Comparison of ENCODE assay signal across 1 cellular context in the genomic region with DNA sequence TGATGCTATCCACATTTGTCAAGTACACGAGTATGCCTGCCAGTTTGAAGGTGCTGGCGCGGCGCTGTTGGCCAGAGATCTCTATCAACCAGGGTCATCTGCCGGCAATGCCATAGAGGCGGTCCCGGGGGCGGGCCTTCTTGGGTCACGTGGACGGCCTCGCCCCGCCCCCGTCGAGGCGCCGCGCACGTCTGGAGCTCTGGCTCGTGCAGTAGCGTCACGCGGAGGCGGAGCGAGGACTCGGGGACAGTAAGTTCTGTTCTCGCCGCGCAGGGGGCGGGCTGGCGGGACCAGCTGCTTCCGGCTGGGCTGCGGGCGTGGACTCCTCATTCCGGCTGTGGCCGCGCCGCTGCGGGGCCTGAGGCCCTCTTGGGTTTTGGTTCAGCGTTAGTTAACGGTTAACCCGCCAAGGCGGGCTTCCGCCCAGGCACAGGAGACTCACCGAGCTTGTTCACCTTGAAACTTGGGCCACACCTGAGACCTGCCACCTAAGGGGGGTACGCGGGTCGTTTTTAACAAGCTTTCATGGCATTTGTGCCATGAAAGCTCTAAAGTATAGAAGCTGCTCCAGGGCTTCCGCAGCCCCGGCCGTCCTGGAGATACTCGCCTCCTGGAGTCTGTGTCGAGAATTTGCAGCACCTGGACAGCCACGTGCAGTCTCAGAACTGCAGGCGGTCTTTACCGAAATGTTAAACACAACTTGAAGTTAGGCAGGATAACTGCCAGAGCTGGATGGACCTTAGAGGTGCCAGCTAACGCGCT.
TF ChIP-seq lines count a peak whose summit lies in the region.

RFESD (plus strand) TSS at position 209 of the 762 bp plus-strand sequence. CDS start 5,495 bp downstream, outside the sequence.

TF ChIP-seq in SK-N-SH, 30 proteins besides CTCF, POLR2A, EP300 and RAD21 (continued from another document):
- TF ChIP-seq MEF2A (IDR thresholded peaks at IDR 0.05; ENCODE audit: borderline replicate concordance, low read depth) (no peak), ELF1 (IDR thresholded peaks at IDR 0.05) (peak; percentile 55; the same call in 1 of the 2 replicates), MXI1 (IDR thresholded peaks at IDR 0.05; ENCODE audit: low read depth, low read length) (peak; percentile 87), JUND (IDR thresholded peaks at IDR 0.05) (no peak), REST (IDR thresholded peaks at IDR 0.05; ENCODE audit: low read depth, low read length) (peak; percentile 37; the same call in 1 of the 2 replicates), FOSL2 (IDR thresholded peaks at IDR 0.05; ENCODE audit: borderline replicate concordance, low read depth) (no peak), TCF12 (IDR thresholded peaks at IDR 0.05) (peak; percentile 41), CHD2 (IDR thresholded peaks at IDR 0.05; ENCODE audit: low read length, partially characterized antibody) (peak; percentile 57), SMC3 (IDR thresholded peaks at IDR 0.05; ENCODE audit: low read depth, low read length) (no peak), GATA2 (CRISPR knock-in tag; IDR thresholded peaks at IDR 0.05) (peak; percentile 95), FOXM1 (IDR thresholded peaks at IDR 0.05; ENCODE audit: low read depth) (no peak), TAF1 (IDR thresholded peaks at IDR 0.05; ENCODE audit: borderline replicate concordance, low read depth, low read length) (peak; percentile 89; the same call in 1 of the 2 replicates), YY1 (IDR thresholded peaks at IDR 0.05; ENCODE audit: low read depth) (0 out of 2 replicates have a peak, but pooled peaks have one; percentile 25), POLR2AphosphoS5 (IDR thresholded peaks at IDR 0.05; ENCODE audit: low read depth, low read length) (peak; percentile 93), IRF3 (IDR thresholded peaks at IDR 0.05; ENCODE audit: low read depth, low read length) (no peak), NRF1 (IDR thresholded peaks at IDR 0.05; ENCODE audit: low read depth, low read length) (peak; percentile 68)
- TF ChIP-seq, protein P1, sequence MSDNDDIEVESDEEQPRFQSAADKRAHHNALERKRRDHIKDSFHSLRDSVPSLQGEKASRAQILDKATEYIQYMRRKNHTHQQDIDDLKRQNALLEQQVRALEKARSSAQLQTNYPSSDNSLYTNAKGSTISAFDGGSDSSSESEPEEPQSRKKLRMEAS (IDR thresholded peaks at IDR 0.05; ENCODE audit: low read depth), result peak; percentile 72
- TF ChIP-seq, protein P2, sequence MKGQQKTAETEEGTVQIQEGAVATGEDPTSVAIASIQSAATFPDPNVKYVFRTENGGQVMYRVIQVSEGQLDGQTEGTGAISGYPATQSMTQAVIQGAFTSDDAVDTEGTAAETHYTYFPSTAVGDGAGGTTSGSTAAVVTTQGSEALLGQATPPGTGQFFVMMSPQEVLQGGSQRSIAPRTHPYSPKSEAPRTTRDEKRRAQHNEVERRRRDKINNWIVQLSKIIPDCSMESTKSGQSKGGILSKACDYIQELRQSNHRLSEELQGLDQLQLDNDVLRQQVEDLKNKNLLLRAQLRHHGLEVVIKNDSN (IDR thresholded peaks at IDR 0.05; ENCODE audit: borderline replicate concordance, low read depth), result peak; percentile 95
